In the genomic region with DNA sequence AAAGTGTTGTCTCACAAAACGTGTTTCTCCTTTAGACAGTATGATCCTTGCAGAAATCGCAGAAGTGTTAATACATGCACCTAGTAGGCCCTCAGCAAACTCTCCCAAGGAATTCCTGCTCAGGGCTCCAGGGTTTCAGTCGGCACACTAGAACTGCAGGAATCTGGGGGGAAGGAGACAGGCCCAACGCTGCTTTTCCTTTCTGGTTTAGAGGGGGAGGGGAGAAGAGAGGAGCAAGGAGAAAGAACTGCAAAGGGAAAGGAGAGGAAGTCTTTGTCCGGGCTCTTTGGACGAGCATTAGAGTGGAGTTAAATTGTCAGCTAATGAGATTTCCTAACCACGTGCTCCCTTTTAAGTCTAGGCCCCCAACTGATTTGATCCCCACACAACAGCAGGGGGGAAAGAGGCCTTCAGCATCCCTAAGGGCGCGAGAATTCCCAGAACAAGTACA, we compare ENCODE assay signal across 1 cellular context.
TF ChIP-seq lines count a peak whose summit lies in the region.

No MANE protein-coding gene starts in this region.

TF ChIP-seq in H1, 55 proteins besides CTCF, POLR2A, EP300 and RAD21:
- no peak for TF ChIP-seq RFX5 (IDR thresholded peaks at IDR 0.05; ENCODE audit: borderline replicate concordance, low read depth, low read length)
- TF ChIP-seq SP1 (IDR thresholded peaks at IDR 0.05; ENCODE audit: low read depth, low read length) = peak; percentile 75; the same call in 1 of the 2 replicates
- no peak for TF ChIP-seq CHD2 (IDR thresholded peaks at IDR 0.05; ENCODE audit: low read length)
- no peak for TF ChIP-seq ZNF274 (IDR thresholded peaks at IDR 0.05; ENCODE audit: borderline replicate concordance, extremely low read depth, low read length)
- TF ChIP-seq KDM1A (IDR thresholded peaks at IDR 0.05; ENCODE audit: borderline replicate concordance, low read length) = no peak
- no peak for TF ChIP-seq CEBPB (IDR thresholded peaks at IDR 0.05; ENCODE audit: low read depth, low read length)
- TF ChIP-seq NANOG (IDR thresholded peaks at IDR 0.05; ENCODE audit: insufficient read depth, low read depth, low read length, poor library complexity, severe bottlenecking) = no peak
- no peak for TF ChIP-seq SP4 (IDR thresholded peaks at IDR 0.05; ENCODE audit: low read length)
- TF ChIP-seq BRCA1 (IDR thresholded peaks at IDR 0.05; ENCODE audit: low read depth, low read length) = no peak
- no peak for TF ChIP-seq TAF7 (optimal IDR thresholded peaks at IDR 0.05; ENCODE audit: borderline replicate concordance, low read depth, low read length)
- TF ChIP-seq SIRT6 (IDR thresholded peaks at IDR 0.05; ENCODE audit: low read length) = no peak
- TF ChIP-seq SRF (IDR thresholded peaks at IDR 0.05; ENCODE audit: low read depth, low read length) = no peak
- no peak for TF ChIP-seq SIX5 (IDR thresholded peaks at IDR 0.05; ENCODE audit: low read depth, low read length)
- no peak for TF ChIP-seq EGR1 (IDR thresholded peaks at IDR 0.05; ENCODE audit: borderline replicate concordance, low read depth, low read length)
- TF ChIP-seq BCL11A (IDR thresholded peaks at IDR 0.05; ENCODE audit: low read depth in 2 of 2, low read length in 2 of 2) = no peak
- no peak for TF ChIP-seq NRF1 (IDR thresholded peaks at IDR 0.05; ENCODE audit: low read depth, low read length)
- TF ChIP-seq JUN (IDR thresholded peaks at IDR 0.05; ENCODE audit: low read depth, low read length) = no peak
- no peak for TF ChIP-seq BACH1 (IDR thresholded peaks at IDR 0.05; ENCODE audit: low read length)
- TF ChIP-seq KDM5A (IDR thresholded peaks at IDR 0.05; ENCODE audit: low read length) = no peak
- TF ChIP-seq GTF2F1 (IDR thresholded peaks at IDR 0.05; ENCODE audit: borderline replicate concordance, low read depth, low read length) = no peak
- TF ChIP-seq TBP (IDR thresholded peaks at IDR 0.05; ENCODE audit: low read depth, low read length) = no peak; the same call in 1 of the 2 replicates
- TF ChIP-seq TCF12 (IDR thresholded peaks at IDR 0.05; ENCODE audit: low read depth, low read length) = no peak
- no peak for TF ChIP-seq FOSL1 (IDR thresholded peaks at IDR 0.05; ENCODE audit: insufficient read depth, low read depth, low read length)
- no peak for TF ChIP-seq MAFK (IDR thresholded peaks at IDR 0.05; ENCODE audit: low read depth, low read length)
- no peak for TF ChIP-seq CTBP2 (IDR thresholded peaks at IDR 0.05; ENCODE audit: borderline replicate concordance, insufficient read depth, insufficient read length, low read length)
- TF ChIP-seq RXRA (IDR thresholded peaks at IDR 0.05; ENCODE audit: insufficient read depth, low read depth, low read length) = no peak
- TF ChIP-seq SIN3A (conservative IDR thresholded peaks at IDR 0.05 in 1 of 2, IDR thresholded peaks at IDR 0.05 in 1 of 2; ENCODE audit: low read depth in 1 of 2, low read length in 2 of 2) = no peak
- peak; percentile 91 for TF ChIP-seq RBBP5 (IDR thresholded peaks at IDR 0.05; ENCODE audit: borderline replicate concordance, low read depth, low read length)
- TF ChIP-seq YY1 (IDR thresholded peaks at IDR 0.05; ENCODE audit: low read depth, low read length) = no peak
- TF ChIP-seq POU5F1 (IDR thresholded peaks at IDR 0.05; ENCODE audit: low read depth, low read length) = no peak
- TF ChIP-seq E2F6 (IDR thresholded peaks at IDR 0.05) = 0 out of 2 replicates have a peak, but pooled peaks have one; percentile 27
- TF ChIP-seq SUZ12 (IDR thresholded peaks at IDR 0.05; ENCODE audit: low read length) = no peak
- no peak for TF ChIP-seq KDM4A (IDR thresholded peaks at IDR 0.05; ENCODE audit: low read depth, low read length, severe bottlenecking)
- TF ChIP-seq TEAD4 (IDR thresholded peaks at IDR 0.05; ENCODE audit: low read depth, low read length) = 0 out of 2 replicates have a peak, but pooled peaks have one; percentile 33
- peak in 1 of 2 experiments; percentile 68; a peak in 1 of 4 replicates for TF ChIP-seq HDAC2 (IDR thresholded peaks at IDR 0.05; ENCODE audit: borderline replicate concordance in 1 of 2, low read depth in 2 of 2, low read length in 2 of 2)
- no peak for TF ChIP-seq SP2 (IDR thresholded peaks at IDR 0.05; ENCODE audit: low read length)
- TF ChIP-seq, protein P1, sequence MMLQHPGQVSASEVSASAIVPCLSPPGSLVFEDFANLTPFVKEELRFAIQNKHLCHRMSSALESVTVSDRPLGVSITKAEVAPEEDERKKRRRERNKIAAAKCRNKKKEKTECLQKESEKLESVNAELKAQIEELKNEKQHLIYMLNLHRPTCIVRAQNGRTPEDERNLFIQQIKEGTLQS (IDR thresholded peaks at IDR 0.05; ENCODE audit: insufficient read depth, low read depth, low read length) = no peak
- TF ChIP-seq GABPA (IDR thresholded peaks at IDR 0.05; ENCODE audit: borderline replicate concordance, insufficient read depth, low read length) = no peak
- TF ChIP-seq EZH2 (IDR thresholded peaks at IDR 0.05; ENCODE audit: low read depth, low read length, severe bottlenecking) = no peak
- TF ChIP-seq CBX8 (IDR thresholded peaks at IDR 0.05; ENCODE audit: borderline replicate concordance, low read depth, low read length) = no peak
- no peak for TF ChIP-seq TAF1 (IDR thresholded peaks at IDR 0.05; ENCODE audit: low read depth, low read length)
- TF ChIP-seq, protein P2, sequence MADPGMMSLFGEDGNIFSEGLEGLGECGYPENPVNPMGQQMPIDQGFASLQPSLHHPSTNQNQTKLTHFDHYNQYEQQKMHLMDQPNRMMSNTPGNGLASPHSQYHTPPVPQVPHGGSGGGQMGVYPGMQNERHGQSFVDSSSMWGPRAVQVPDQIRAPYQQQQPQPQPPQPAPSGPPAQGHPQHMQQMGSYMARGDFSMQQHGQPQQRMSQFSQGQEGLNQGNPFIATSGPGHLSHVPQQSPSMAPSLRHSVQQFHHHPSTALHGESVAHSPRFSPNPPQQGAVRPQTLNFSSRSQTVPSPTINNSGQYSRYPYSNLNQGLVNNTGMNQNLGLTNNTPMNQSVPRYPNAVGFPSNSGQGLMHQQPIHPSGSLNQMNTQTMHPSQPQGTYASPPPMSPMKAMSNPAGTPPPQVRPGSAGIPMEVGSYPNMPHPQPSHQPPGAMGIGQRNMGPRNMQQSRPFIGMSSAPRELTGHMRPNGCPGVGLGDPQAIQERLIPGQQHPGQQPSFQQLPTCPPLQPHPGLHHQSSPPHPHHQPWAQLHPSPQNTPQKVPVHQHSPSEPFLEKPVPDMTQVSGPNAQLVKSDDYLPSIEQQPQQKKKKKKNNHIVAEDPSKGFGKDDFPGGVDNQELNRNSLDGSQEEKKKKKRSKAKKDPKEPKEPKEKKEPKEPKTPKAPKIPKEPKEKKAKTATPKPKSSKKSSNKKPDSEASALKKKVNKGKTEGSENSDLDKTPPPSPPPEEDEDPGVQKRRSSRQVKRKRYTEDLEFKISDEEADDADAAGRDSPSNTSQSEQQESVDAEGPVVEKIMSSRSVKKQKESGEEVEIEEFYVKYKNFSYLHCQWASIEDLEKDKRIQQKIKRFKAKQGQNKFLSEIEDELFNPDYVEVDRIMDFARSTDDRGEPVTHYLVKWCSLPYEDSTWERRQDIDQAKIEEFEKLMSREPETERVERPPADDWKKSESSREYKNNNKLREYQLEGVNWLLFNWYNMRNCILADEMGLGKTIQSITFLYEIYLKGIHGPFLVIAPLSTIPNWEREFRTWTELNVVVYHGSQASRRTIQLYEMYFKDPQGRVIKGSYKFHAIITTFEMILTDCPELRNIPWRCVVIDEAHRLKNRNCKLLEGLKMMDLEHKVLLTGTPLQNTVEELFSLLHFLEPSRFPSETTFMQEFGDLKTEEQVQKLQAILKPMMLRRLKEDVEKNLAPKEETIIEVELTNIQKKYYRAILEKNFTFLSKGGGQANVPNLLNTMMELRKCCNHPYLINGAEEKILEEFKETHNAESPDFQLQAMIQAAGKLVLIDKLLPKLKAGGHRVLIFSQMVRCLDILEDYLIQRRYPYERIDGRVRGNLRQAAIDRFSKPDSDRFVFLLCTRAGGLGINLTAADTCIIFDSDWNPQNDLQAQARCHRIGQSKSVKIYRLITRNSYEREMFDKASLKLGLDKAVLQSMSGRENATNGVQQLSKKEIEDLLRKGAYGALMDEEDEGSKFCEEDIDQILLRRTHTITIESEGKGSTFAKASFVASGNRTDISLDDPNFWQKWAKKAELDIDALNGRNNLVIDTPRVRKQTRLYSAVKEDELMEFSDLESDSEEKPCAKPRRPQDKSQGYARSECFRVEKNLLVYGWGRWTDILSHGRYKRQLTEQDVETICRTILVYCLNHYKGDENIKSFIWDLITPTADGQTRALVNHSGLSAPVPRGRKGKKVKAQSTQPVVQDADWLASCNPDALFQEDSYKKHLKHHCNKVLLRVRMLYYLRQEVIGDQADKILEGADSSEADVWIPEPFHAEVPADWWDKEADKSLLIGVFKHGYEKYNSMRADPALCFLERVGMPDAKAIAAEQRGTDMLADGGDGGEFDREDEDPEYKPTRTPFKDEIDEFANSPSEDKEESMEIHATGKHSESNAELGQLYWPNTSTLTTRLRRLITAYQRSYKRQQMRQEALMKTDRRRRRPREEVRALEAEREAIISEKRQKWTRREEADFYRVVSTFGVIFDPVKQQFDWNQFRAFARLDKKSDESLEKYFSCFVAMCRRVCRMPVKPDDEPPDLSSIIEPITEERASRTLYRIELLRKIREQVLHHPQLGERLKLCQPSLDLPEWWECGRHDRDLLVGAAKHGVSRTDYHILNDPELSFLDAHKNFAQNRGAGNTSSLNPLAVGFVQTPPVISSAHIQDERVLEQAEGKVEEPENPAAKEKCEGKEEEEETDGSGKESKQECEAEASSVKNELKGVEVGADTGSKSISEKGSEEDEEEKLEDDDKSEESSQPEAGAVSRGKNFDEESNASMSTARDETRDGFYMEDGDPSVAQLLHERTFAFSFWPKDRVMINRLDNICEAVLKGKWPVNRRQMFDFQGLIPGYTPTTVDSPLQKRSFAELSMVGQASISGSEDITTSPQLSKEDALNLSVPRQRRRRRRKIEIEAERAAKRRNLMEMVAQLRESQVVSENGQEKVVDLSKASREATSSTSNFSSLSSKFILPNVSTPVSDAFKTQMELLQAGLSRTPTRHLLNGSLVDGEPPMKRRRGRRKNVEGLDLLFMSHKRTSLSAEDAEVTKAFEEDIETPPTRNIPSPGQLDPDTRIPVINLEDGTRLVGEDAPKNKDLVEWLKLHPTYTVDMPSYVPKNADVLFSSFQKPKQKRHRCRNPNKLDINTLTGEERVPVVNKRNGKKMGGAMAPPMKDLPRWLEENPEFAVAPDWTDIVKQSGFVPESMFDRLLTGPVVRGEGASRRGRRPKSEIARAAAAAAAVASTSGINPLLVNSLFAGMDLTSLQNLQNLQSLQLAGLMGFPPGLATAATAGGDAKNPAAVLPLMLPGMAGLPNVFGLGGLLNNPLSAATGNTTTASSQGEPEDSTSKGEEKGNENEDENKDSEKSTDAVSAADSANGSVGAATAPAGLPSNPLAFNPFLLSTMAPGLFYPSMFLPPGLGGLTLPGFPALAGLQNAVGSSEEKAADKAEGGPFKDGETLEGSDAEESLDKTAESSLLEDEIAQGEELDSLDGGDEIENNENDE (IDR thresholded peaks at IDR 0.05; ENCODE audit: insufficient replicate concordance, low read length) = no peak
- no peak for TF ChIP-seq PHF8 (conservative IDR thresholded peaks at IDR 0.05; ENCODE audit: low read depth, low read length)
- no peak for TF ChIP-seq RNF2 (IDR thresholded peaks at IDR 0.05; ENCODE audit: borderline replicate concordance, low read depth, low read length, missing control alignments, poor library complexity, severe bottlenecking)
- TF ChIP-seq ASH2L (IDR thresholded peaks at IDR 0.05; ENCODE audit: low read length) = peak; percentile 80
- no peak for TF ChIP-seq HDAC6 (IDR thresholded peaks at IDR 0.05; ENCODE audit: low read depth, low read length)
- TF ChIP-seq, protein P3, sequence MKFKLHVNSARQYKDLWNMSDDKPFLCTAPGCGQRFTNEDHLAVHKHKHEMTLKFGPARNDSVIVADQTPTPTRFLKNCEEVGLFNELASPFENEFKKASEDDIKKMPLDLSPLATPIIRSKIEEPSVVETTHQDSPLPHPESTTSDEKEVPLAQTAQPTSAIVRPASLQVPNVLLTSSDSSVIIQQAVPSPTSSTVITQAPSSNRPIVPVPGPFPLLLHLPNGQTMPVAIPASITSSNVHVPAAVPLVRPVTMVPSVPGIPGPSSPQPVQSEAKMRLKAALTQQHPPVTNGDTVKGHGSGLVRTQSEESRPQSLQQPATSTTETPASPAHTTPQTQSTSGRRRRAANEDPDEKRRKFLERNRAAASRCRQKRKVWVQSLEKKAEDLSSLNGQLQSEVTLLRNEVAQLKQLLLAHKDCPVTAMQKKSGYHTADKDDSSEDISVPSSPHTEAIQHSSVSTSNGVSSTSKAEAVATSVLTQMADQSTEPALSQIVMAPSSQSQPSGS (IDR thresholded peaks at IDR 0.05; ENCODE audit: low read length) = 0 out of 2 replicates have a peak, but pooled peaks have one; percentile 39
- TF ChIP-seq, protein P4, sequence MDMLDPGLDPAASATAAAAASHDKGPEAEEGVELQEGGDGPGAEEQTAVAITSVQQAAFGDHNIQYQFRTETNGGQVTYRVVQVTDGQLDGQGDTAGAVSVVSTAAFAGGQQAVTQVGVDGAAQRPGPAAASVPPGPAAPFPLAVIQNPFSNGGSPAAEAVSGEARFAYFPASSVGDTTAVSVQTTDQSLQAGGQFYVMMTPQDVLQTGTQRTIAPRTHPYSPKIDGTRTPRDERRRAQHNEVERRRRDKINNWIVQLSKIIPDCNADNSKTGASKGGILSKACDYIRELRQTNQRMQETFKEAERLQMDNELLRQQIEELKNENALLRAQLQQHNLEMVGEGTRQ (IDR thresholded peaks at IDR 0.05; ENCODE audit: low read length) = no peak
- TF ChIP-seq MAX (IDR thresholded peaks at IDR 0.05) = peak; percentile 51; the same call in 1 of the 2 replicates
